ENCODE assay signal across 16 cellular contexts in the genomic region with DNA sequence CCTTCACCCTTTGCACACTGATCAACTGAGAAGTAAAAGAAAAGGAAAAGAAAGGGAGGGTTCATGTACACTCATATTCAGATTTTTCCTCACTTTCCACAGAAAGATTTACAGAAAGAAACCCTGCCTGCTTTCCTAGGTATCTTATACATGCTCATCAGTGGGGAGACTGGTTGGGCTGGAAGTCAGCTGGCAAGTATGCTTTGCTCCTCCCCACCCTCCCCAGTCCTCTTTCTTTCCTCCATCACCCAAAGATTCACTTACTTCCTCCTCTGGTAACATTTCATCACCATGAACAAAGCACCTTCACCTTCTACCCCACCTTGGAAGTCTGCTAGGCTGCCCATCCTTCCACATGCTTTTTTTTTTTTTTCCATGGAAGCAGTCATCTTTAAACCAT.
DNase-seq lines count a peak whose midpoint lies in the region; ATAC-seq lines count a peak whose summit lies in the region.
"Had no signal": no experiment of that assay in that cellular context is flagged by ENCODE, and none has a peak within 500 bp of the region (broad histone marks: within the 10 kb centered on the region; RNA-seq: fewer than 3 reads in every experiment).

No MANE protein-coding gene starts in this region.

- peaks cover 4% of the 10 kb centered on the region for H3K27me3 Mint-ChIP-seq in activated naive CD8-positive, alpha-beta T cell
- H3K27me3 Mint-ChIP-seq in activated naive CD8-positive, alpha-beta T cell treated with anti-CD3 and anti-CD28 coated beads for 36 hours = peaks cover 13% of the 10 kb centered on the region
- H3K27me3 Mint-ChIP-seq in activated T-helper 2 cell treated with anti-CD3 and anti-CD28 coated beads, Interferon-gamma antibody, Interleukin-2, Interleukin-4, amounts not matched to agents 10 μg/mL and 5 μg/mL and 100 μg/mL, durations not matched to agents 14 hours and 24 hours and 36 hours (ENCODE audit: low read depth) = no peaks in the 10 kb centered on the region

- peaks cover 5% of the 10 kb centered on the region for H3K9me3 Mint-ChIP-seq in activated naive CD8-positive, alpha-beta T cell (ENCODE audit: low read depth)
- peaks cover 5% of the 10 kb centered on the region for H3K9me3 Mint-ChIP-seq in activated naive CD8-positive, alpha-beta T cell treated with anti-CD3 and anti-CD28 coated beads for 36 hours
- H3K9me3 Mint-ChIP-seq in activated T-helper 2 cell treated with anti-CD3 and anti-CD28 coated beads, Interferon-gamma antibody, Interleukin-2, Interleukin-4, amounts not matched to agents 10 μg/mL and 5 μg/mL and 100 μg/mL, durations not matched to agents 14 hours and 24 hours and 36 hours = peaks cover 11% of the 10 kb centered on the region

- H3K27ac Mint-ChIP-seq in activated naive CD8-positive, alpha-beta T cell = peak overlapping the region; percentile 16
- no peak overlapping the region for H3K27ac Mint-ChIP-seq in activated naive CD8-positive, alpha-beta T cell treated with anti-CD3 and anti-CD28 coated beads for 36 hours
- peak overlapping the region; percentile 11 for H3K27ac Mint-ChIP-seq in activated T-helper 2 cell treated with anti-CD3 and anti-CD28 coated beads, Interferon-gamma antibody, Interleukin-2, Interleukin-4, amounts not matched to agents 10 μg/mL and 5 μg/mL and 100 μg/mL, durations not matched to agents 14 hours and 24 hours and 36 hours
- H3K27ac Mint-ChIP-seq: CD4-positive, CD25-positive, alpha-beta regulatory T cell; CD8-positive, alpha-beta memory T cell had no signal

- no peak for DNase-seq in activated naive CD8-positive, alpha-beta T cell treated with anti-CD3 and anti-CD28 coated beads for 36 hours
- no peak for DNase-seq in activated T-helper 2 cell treated with anti-CD3 and anti-CD28 coated beads, Interferon-gamma antibody, Interleukin-2, Interleukin-4, amounts not matched to agents 10 μg/mL and 5 μg/mL and 100 μg/mL, durations not matched to agents 14 hours and 24 hours and 36 hours (ENCODE audit: low spot score)
- DNase-seq in epithelial cell of prostate (ENCODE audit: low read depth, low spot score) (peak; percentile 8), sciatic nerve (ENCODE audit: low spot score) (no peak)
- DNase-seq: ACHN; BE2C; C1 segment of cervical spinal cord; CD4-positive, CD25-positive, alpha-beta regulatory T cell; CD8-positive, alpha-beta memory T cell; DMS 273 treated with DMSO at 0.1 percent for 48 hours; DND-41; EL had no signal

- intact Hi-C loops in activated T-helper 2 cell treated with anti-CD3 and anti-CD28 coated beads, Interferon-gamma antibody, Interleukin-2, Interleukin-4, amounts not matched to agents 10 μg/mL and 5 μg/mL and 100 μg/mL, durations not matched to agents 14 hours and 24 hours and 36 hours (cut with micrococcal nuclease) = loop anchor here (1.0 kb wide), 2 partner anchors 12 to 124 kb away; no protein-coding TSS in a partner anchor
- intact Hi-C loops in sciatic nerve (cut with DNase I) = no loop called here

- no peak overlapping the region for H3K4me3 Mint-ChIP-seq in activated naive CD8-positive, alpha-beta T cell
- H3K4me3 Mint-ChIP-seq in activated naive CD8-positive, alpha-beta T cell treated with anti-CD3 and anti-CD28 coated beads for 36 hours = no peak overlapping the region
- no peak overlapping the region for H3K4me3 Mint-ChIP-seq in activated T-helper 2 cell treated with anti-CD3 and anti-CD28 coated beads, Interferon-gamma antibody, Interleukin-2, Interleukin-4, amounts not matched to agents 10 μg/mL and 5 μg/mL and 100 μg/mL, durations not matched to agents 14 hours and 24 hours and 36 hours (ENCODE audit: low read depth)
- H3K4me3 Mint-ChIP-seq: CD4-positive, CD25-positive, alpha-beta regulatory T cell; CD8-positive, alpha-beta memory T cell had no signal

- ATAC-seq in sciatic nerve (no peak), HG02588 (IDR thresholded peaks at IDR 0.05; ENCODE audit: unreplicated experiment) (no peak), GM21576 (IDR thresholded peaks at IDR 0.05; ENCODE audit: unreplicated experiment) (no peak)
- ATAC-seq: GM12878 had no signal

- no peak overlapping the region for H3K27ac ChIP-seq in epithelial cell of prostate

- peaks cover 24% of the 10 kb centered on the region for H3K4me1 Mint-ChIP-seq in activated naive CD8-positive, alpha-beta T cell (ENCODE audit: low read depth)
- peaks cover 10% of the 10 kb centered on the region for H3K4me1 Mint-ChIP-seq in activated naive CD8-positive, alpha-beta T cell treated with anti-CD3 and anti-CD28 coated beads for 36 hours
- peaks cover 47% of the 10 kb centered on the region for H3K4me1 Mint-ChIP-seq in activated T-helper 2 cell treated with anti-CD3 and anti-CD28 coated beads, Interferon-gamma antibody, Interleukin-2, Interleukin-4, amounts not matched to agents 10 μg/mL and 5 μg/mL and 100 μg/mL, durations not matched to agents 14 hours and 24 hours and 36 hours (ENCODE audit: low read depth)
- H3K4me1 Mint-ChIP-seq: CD4-positive, CD25-positive, alpha-beta regulatory T cell; CD8-positive, alpha-beta memory T cell had no signal

- peaks cover 4% of the 10 kb centered on the region for H3K36me3 Mint-ChIP-seq in activated naive CD8-positive, alpha-beta T cell
- H3K36me3 Mint-ChIP-seq in activated naive CD8-positive, alpha-beta T cell treated with anti-CD3 and anti-CD28 coated beads for 36 hours = no peaks in the 10 kb centered on the region
- H3K36me3 Mint-ChIP-seq in activated T-helper 2 cell treated with anti-CD3 and anti-CD28 coated beads, Interferon-gamma antibody, Interleukin-2, Interleukin-4, amounts not matched to agents 10 μg/mL and 5 μg/mL and 100 μg/mL, durations not matched to agents 14 hours and 24 hours and 36 hours (ENCODE audit: low read depth) = peaks cover 3% of the 10 kb centered on the region
- H3K36me3 Mint-ChIP-seq: CD4-positive, CD25-positive, alpha-beta regulatory T cell had no signal
